Comparison of ENCODE assay signal across 1 cellular context in genomic region chr5:150400327-150401075, GRCh38.
TF ChIP-seq lines count a peak whose summit lies in the region.

No MANE protein-coding gene starts in this region.

TF ChIP-seq in GM12878, 131 proteins besides CTCF, POLR2A, EP300 and RAD21 (continued from another document and continues in another):
- TF ChIP-seq USF1 (IDR thresholded peaks at IDR 0.05; ENCODE audit: borderline replicate concordance, extremely low read length, insufficient read depth, low read depth, low read length), result no peak
- TF ChIP-seq HDGF (IDR thresholded peaks at IDR 0.05), result no peak
- peak; percentile 80 for TF ChIP-seq POLR2AphosphoS5 (IDR thresholded peaks at IDR 0.05; ENCODE audit: low read length)
- TF ChIP-seq SMARCA5 (IDR thresholded peaks at IDR 0.05), result 0 out of 2 replicates have a peak, but pooled peaks have one; percentile 16
- TF ChIP-seq ZNF207 (IDR thresholded peaks at IDR 0.05; ENCODE audit: borderline replicate concordance), result no peak
- no peak for TF ChIP-seq SMAD1 (IDR thresholded peaks at IDR 0.05; ENCODE audit: low read depth, partially characterized antibody)
- TF ChIP-seq BMI1 (IDR thresholded peaks at IDR 0.05; ENCODE audit: borderline replicate concordance), result 0 out of 2 replicates have a peak, but pooled peaks have one; percentile 64
- TF ChIP-seq SPI1 (IDR thresholded peaks at IDR 0.05; ENCODE audit: borderline replicate concordance, insufficient read depth, low read depth, low read length), result no peak
- TF ChIP-seq STAT3 (IDR thresholded peaks at IDR 0.05; ENCODE audit: low read depth, low read length), result no peak
- 0 out of 2 replicates have a peak, but pooled peaks have one; percentile 6 for TF ChIP-seq HCFC1 (IDR thresholded peaks at IDR 0.05; ENCODE audit: low read length)
- no peak for TF ChIP-seq IKZF1 (conservative IDR thresholded peaks at IDR 0.05)
- peak; percentile 89 for TF ChIP-seq ZBED1 (IDR thresholded peaks at IDR 0.05; ENCODE audit: borderline replicate concordance)
- TF ChIP-seq NKRF (conservative IDR thresholded peaks at IDR 0.05), result no peak
- 0 out of 2 replicates have a peak, but pooled peaks have one; percentile 42 for TF ChIP-seq NFXL1 (IDR thresholded peaks at IDR 0.05; ENCODE audit: borderline replicate concordance)
- no peak for TF ChIP-seq MTA2 (IDR thresholded peaks at IDR 0.05; ENCODE audit: low read depth)
- 0 out of 2 replicates have a peak, but pooled peaks have one; percentile 43 for TF ChIP-seq PRDM15 (CRISPR knock-in tag; IDR thresholded peaks at IDR 0.05)
- TF ChIP-seq POLR2AphosphoS2 (IDR thresholded peaks at IDR 0.05; ENCODE audit: low read depth, low read length), result peak; percentile 87; the same call in 1 of the 2 replicates
- TF ChIP-seq CHD2 (IDR thresholded peaks at IDR 0.05; ENCODE audit: borderline replicate concordance, low read depth, low read length), result no peak
- TF ChIP-seq TCF3 (IDR thresholded peaks at IDR 0.05; ENCODE audit: borderline replicate concordance, insufficient read depth, low read depth, low read length), result peak; percentile 58; the same call in 1 of the 2 replicates
- TF ChIP-seq TAF1 (IDR thresholded peaks at IDR 0.05; ENCODE audit: borderline replicate concordance, low read depth, low read length), result peak; percentile 71; the same call in 1 of the 2 replicates
- TF ChIP-seq STAT1 (conservative IDR thresholded peaks at IDR 0.05), result no peak
- no peak for TF ChIP-seq GATAD2B (conservative IDR thresholded peaks at IDR 0.05; ENCODE audit: low read depth)
- peak; percentile 72; the same call in 1 of the 2 replicates for TF ChIP-seq TARDBP (IDR thresholded peaks at IDR 0.05; ENCODE audit: borderline replicate concordance)
- TF ChIP-seq NBN (IDR thresholded peaks at IDR 0.05), result no peak
- no peak for TF ChIP-seq IRF4 (IDR thresholded peaks at IDR 0.05; ENCODE audit: low read depth, low read length)
- TF ChIP-seq TCF7 (IDR thresholded peaks at IDR 0.05; ENCODE audit: borderline replicate concordance), result no peak
- no peak for TF ChIP-seq WRNIP1 (IDR thresholded peaks at IDR 0.05; ENCODE audit: borderline replicate concordance, low read depth, low read length)
- no peak for TF ChIP-seq ZNF24 (IDR thresholded peaks at IDR 0.05)
- TF ChIP-seq RELB (IDR thresholded peaks at IDR 0.05; ENCODE audit: low read depth), result no peak
- TF ChIP-seq DPF2 (IDR thresholded peaks at IDR 0.05), result peak; percentile 25; the same call in 1 of the 2 replicates
- TF ChIP-seq TCF12 (IDR thresholded peaks at IDR 0.05; ENCODE audit: low read depth, low read length), result peak; percentile 41; the same call in 1 of the 2 replicates
- no peak for TF ChIP-seq ATF7 (IDR thresholded peaks at IDR 0.05; ENCODE audit: low read depth)
- no peak for TF ChIP-seq SREBF2 (IDR thresholded peaks at IDR 0.05; ENCODE audit: low read length)
- TF ChIP-seq POU2F2 (IDR thresholded peaks at IDR 0.05; ENCODE audit: borderline replicate concordance, low read depth, low read length), result peak; percentile 76
- TF ChIP-seq BACH1 (IDR thresholded peaks at IDR 0.05; ENCODE audit: borderline replicate concordance), result peak; percentile 54
- TF ChIP-seq IRF3 (IDR thresholded peaks at IDR 0.05), result no peak
- TF ChIP-seq ZBTB4 (CRISPR knock-in tag; IDR thresholded peaks at IDR 0.05), result peak; percentile 72; the same call in 1 of the 2 replicates
- no peak for TF ChIP-seq MEF2B (IDR thresholded peaks at IDR 0.05; ENCODE audit: partially characterized antibody, poor library complexity, severe bottlenecking)
- TF ChIP-seq RUNX3 (IDR thresholded peaks at IDR 0.05; ENCODE audit: low read length), result no peak
- no peak for TF ChIP-seq RAD51 (IDR thresholded peaks at IDR 0.05)
- TF ChIP-seq EZH2 (IDR thresholded peaks at IDR 0.05; ENCODE audit: borderline replicate concordance, control insufficient read depth, low read depth, low read length), result no peak
- peak; percentile 93 for TF ChIP-seq SMAD5 (IDR thresholded peaks at IDR 0.05; ENCODE audit: low read depth)
- no peak for TF ChIP-seq ETV6 (conservative IDR thresholded peaks at IDR 0.05 in 1 of 2, IDR thresholded peaks at IDR 0.05 in 1 of 2; ENCODE audit: borderline replicate concordance in 1 of 2, low read depth in 1 of 2)
- no peak for TF ChIP-seq MTA3 (IDR thresholded peaks at IDR 0.05; ENCODE audit: borderline replicate concordance, low read length)
- peak; percentile 22; the same call in 1 of the 2 replicates for TF ChIP-seq REST (IDR thresholded peaks at IDR 0.05; ENCODE audit: low read depth, low read length)
- 0 out of 2 replicates have a peak, but pooled peaks have one; percentile 23 for TF ChIP-seq RCOR1 (conservative IDR thresholded peaks at IDR 0.05; ENCODE audit: low read depth, low read length)
- no peak for TF ChIP-seq IRF5 (IDR thresholded peaks at IDR 0.05; ENCODE audit: borderline replicate concordance)
- TF ChIP-seq EED (IDR thresholded peaks at IDR 0.05; ENCODE audit: low read depth), result peak; percentile 89
